ENCODE assay signal across 8 cellular contexts in genomic region chr19:1105217-1105872, GRCh38. TPM values are rescaled to one million over a fixed set of nuclear protein-coding genes. Genes with fewer than 3 reads are reported as not detected.
DNase-seq lines count a peak whose midpoint lies in the region; ATAC-seq, FAIRE-seq and TF ChIP-seq lines count a peak whose summit lies in the region.

No MANE protein-coding gene starts in this region.

- intact Hi-C loops in endothelial cell of umbilical vein (cut with micrococcal nuclease), result loop anchor here (10.0 kb wide), 1 partner anchor 171 kb away; no protein-coding TSS in a partner anchor
- intact Hi-C loops in ovary (cut with DNase I), result loop anchor here in 1 of 4 donors (10.0 kb wide), 1 partner anchor 181 kb away; the partner anchor contains the start of gene ARID3A

- H3F3A ChIP-seq in DOHH2 (ENCODE audit: control insufficient read depth, insufficient read depth), result peaks cover 10% of the 10 kb centered on the region

- H2AFZ ChIP-seq in endothelial cell of umbilical vein (ENCODE audit: low read depth, low read length), result no peak overlapping the region

- H4K20me1 ChIP-seq in DOHH2 (ENCODE audit: control insufficient read depth, insufficient read depth, low read depth, low read length) (no peaks in the 10 kb centered on the region), endothelial cell of umbilical vein (replicated peaks; ENCODE audit: control insufficient read depth, extremely low read depth, insufficient read depth, low read length) (no peaks in the 10 kb centered on the region)

- no peak for ATAC-seq in HG03095 (IDR thresholded peaks at IDR 0.05; ENCODE audit: unreplicated experiment)
- no peak for ATAC-seq in HG02870 (IDR thresholded peaks at IDR 0.05; ENCODE audit: unreplicated experiment)

- H3K9me2 ChIP-seq in DOHH2 (replicated peaks; ENCODE audit: control insufficient read depth, low read length), result no peaks in the 10 kb centered on the region

- 26 to 46% (median 33%) methylated on average over 28 to 49 of the region's 49 CpGs for WGBS in ovary, 3 donors

- no peaks in the 10 kb centered on the region for H3K9me1 ChIP-seq in endothelial cell of umbilical vein (replicated peaks; ENCODE audit: control insufficient read depth, extremely low read depth, insufficient read depth, low read length)

- no peak for FAIRE-seq in endothelial cell of umbilical vein (lab: Jason Lieb, UNC)

- BruUV-seq in endothelial cell of umbilical vein (replicated peaks; lab: Mats Ljungman, UMichigan), result no TSS peak

- H3K4me3 ChIP-seq in DOHH2 (ENCODE audit: low read length) (peak overlapping the region; percentile 92), endothelial cell of umbilical vein (replicated peaks in 1 of 3; ENCODE audit: insufficient read depth in 1 of 3, low read depth in 1 of 3, low read length in 3 of 3) (peak overlapping the region; percentile 33 to 58 (median 52)), ovary (peak overlapping the region; percentile 84)

- peaks cover 10% of the 10 kb centered on the region for H3K79me2 ChIP-seq in DOHH2 (ENCODE audit: control insufficient read depth, low read length)
- H3K79me2 ChIP-seq in endothelial cell of umbilical vein (ENCODE audit: control insufficient read depth, insufficient read depth, low read length), result peaks cover 18% of the 10 kb centered on the region

- dilution Hi-C loops in endothelial cell of umbilical vein (cut with MboI; ENCODE audit: extremely low pct_ligation_motif_present, low sequenced_read_pairs), result no loop called here

- H3K4me2 ChIP-seq in DOHH2 (ENCODE audit: low read length) (peak overlapping the region; percentile 94), endothelial cell of umbilical vein (ENCODE audit: insufficient read depth, low read length) (peak overlapping the region; percentile 65)

- H3K27me3 ChIP-seq in DOHH2 (ENCODE audit: control insufficient read depth, low read length), result no peaks in the 10 kb centered on the region
- H3K27me3 ChIP-seq in endothelial cell of umbilical vein (ENCODE audit: control insufficient read depth in 2 of 2, insufficient read depth in 2 of 2, low read length in 2 of 2), result no peaks in the 10 kb centered on the region
- no peaks in the 10 kb centered on the region for H3K27me3 ChIP-seq in ovary

- TF ChIP-seq CTCF in DOHH2 (IDR thresholded peaks at IDR 0.05; ENCODE audit: low read depth, low read length, poor library complexity, severe bottlenecking) (no peak), endothelial cell of umbilical vein (IDR thresholded peaks at IDR 0.05; ENCODE audit: extremely low read depth in 1 of 2, insufficient read depth in 1 of 2, low read depth in 1 of 2, low read length in 2 of 2) (no peak), ovary (IDR thresholded peaks at IDR 0.05) (no peak)

- TF ChIP-seq POLR2A in endothelial cell of umbilical vein (IDR thresholded peaks at IDR 0.05; ENCODE audit: low read depth, low read length) (no peak), ovary (IDR thresholded peaks at IDR 0.05) (no peak)

- DNase-seq in RKO (ENCODE audit: low spot score), result peak; percentile 63
- DNase-seq in endothelial cell of umbilical vein (ENCODE audit: low read depth, low spot score), result no peak
- DNase-seq in ovary, result peak in 4 of 5 donors; percentile 54 to 69 (median 62)
- DNase-seq in occipital lobe (lab: John Stamatoyannopoulos, UW), result no peak
- DNase-seq in NCI-H2196 (lab: John Stamatoyannopoulos, UW; ENCODE audit: unreplicated experiment), result no peak

- H3K4me1 ChIP-seq in DOHH2 (ENCODE audit: control insufficient read depth, low read length), result peaks cover 41% of the 10 kb centered on the region
- peaks cover 31% of the 10 kb centered on the region for H3K4me1 ChIP-seq in endothelial cell of umbilical vein (ENCODE audit: control insufficient read depth, extremely low read depth, insufficient read depth, low read length)
- peaks cover 25% of the 10 kb centered on the region for H3K4me1 ChIP-seq in ovary (ENCODE audit: insufficient read depth)

- TF ChIP-seq EP300 in ovary (IDR thresholded peaks at IDR 0.05), result no peak

- POLR2A ChIA-PET in endothelial cell of umbilical vein (lab: Charles Lee), result no interaction called here

- CTCF ChIA-PET in endothelial cell of umbilical vein (lab: Charles Lee), result interaction anchor here (1.0 to 2.8 kb wide), 4 partner anchors 8 to 86 kb away, joined by 3 to 21 read pairs (median 6); no protein-coding TSS in a partner anchor

- H3K27ac ChIP-seq in DOHH2 (ENCODE audit: low read depth, low read length) (no peak overlapping the region), endothelial cell of umbilical vein (ENCODE audit: insufficient read depth, low read depth, low read length) (peak overlapping the region; percentile 71), ovary (peak overlapping the region; percentile 91 to 97)

- H3K36me3 ChIP-seq in DOHH2 (ENCODE audit: control insufficient read depth, low read length) (peaks cover 16% of the 10 kb centered on the region), endothelial cell of umbilical vein (ENCODE audit: control insufficient read depth in 2 of 2, extremely low read depth in 1 of 2, insufficient read depth in 2 of 2, low read length in 2 of 2) (peaks cover 6 to 28% of the 10 kb centered on the region in 2 experiments), ovary (no peaks in the 10 kb centered on the region)

- H3K9me3 ChIP-seq in DOHH2 (ENCODE audit: control insufficient read depth, insufficient read depth, low read length) (no peaks in the 10 kb centered on the region), endothelial cell of umbilical vein (replicated peaks; ENCODE audit: control insufficient read depth, insufficient read depth, low read length) (no peaks in the 10 kb centered on the region), ovary (no peaks in the 10 kb centered on the region)

- peak overlapping the region; percentile 74 for H3K9ac ChIP-seq in endothelial cell of umbilical vein (replicated peaks; ENCODE audit: extremely low read depth, insufficient read depth, low read length)

TF ChIP-seq in endothelial cell of umbilical vein, 7 proteins besides CTCF, POLR2A, EP300 and RAD21:
- TF ChIP-seq POLR2AphosphoS5 (IDR thresholded peaks at IDR 0.05; ENCODE audit: insufficient read depth, low read depth, low read length) (no peak), MAX (IDR thresholded peaks at IDR 0.05; ENCODE audit: insufficient read depth, insufficient read length) (no peak), MYC (IDR thresholded peaks at IDR 0.05; ENCODE audit: low read depth, low read length) (no peak), JUN (IDR thresholded peaks at IDR 0.05; ENCODE audit: borderline replicate concordance, insufficient read depth, insufficient read length, low read depth) (no peak), GATA2 (IDR thresholded peaks at IDR 0.05; ENCODE audit: insufficient read depth, insufficient read length, low read depth, low read length) (no peak), EZH2 (IDR thresholded peaks at IDR 0.05; ENCODE audit: borderline replicate concordance, low read depth, low read length, severe bottlenecking) (no peak), FOS (IDR thresholded peaks at IDR 0.05; ENCODE audit: borderline replicate concordance, insufficient read depth, low read length) (no peak)
TF ChIP-seq in endothelial cell of umbilical vein: peak in this region for 0.

RNA-seq across cellular contexts. Expression of gene GPX4, which starts 1.6 kb away (rescaled TPM):
- total RNA-seq in endothelial cell of umbilical vein (445 and 469 TPM in 2 replicates), ovary (100 to 1,000 TPM; 189 to 309 (median 247) TPM), occipital lobe (83.8 TPM)
- polyA plus RNA-seq in endothelial cell of umbilical vein (1,136 and 1,398 TPM in 2 replicates), ovary (100 to 1,000 TPM; 239 to 450 TPM)
- 825 and 1,039 TPM in 2 replicates for polyA plus RNA-seq in endothelial cell of umbilical vein (2011; cell fraction: cytosol; rRNA removed)
- polyA plus RNA-seq in endothelial cell of umbilical vein (2011; cell fraction: nucleus; rRNA removed), result 456 and 562 TPM in 2 replicates
- 559 and 749 TPM in 2 replicates for polyA plus RNA-seq in endothelial cell of umbilical vein (2012)
- 420 and 486 TPM in 2 replicates for polyA minus RNA-seq in endothelial cell of umbilical vein
- polyA minus RNA-seq in endothelial cell of umbilical vein (2011; cell fraction: cytosol; rRNA and poly(A)+ RNA removed), result 218 TPM
- polyA minus RNA-seq in endothelial cell of umbilical vein (2011; cell fraction: nucleus; rRNA and poly(A)+ RNA removed), result 51.2 and 82.1 TPM in 2 replicates

RNA-seq across cellular contexts. Expression of gene POLR2E, which starts 10.2 kb away (rescaled TPM):
- total RNA-seq in endothelial cell of umbilical vein (252 and 272 TPM in 2 replicates), ovary (100 to 1,000 TPM in 5 of 7 donors, 10 to 100 TPM in 2; 88.2 to 157 (median 140) TPM), occipital lobe (31.8 TPM)
- polyA plus RNA-seq in endothelial cell of umbilical vein (344 and 394 TPM in 2 replicates), ovary (100 to 1,000 TPM in 1 of 2 donors, 10 to 100 TPM in 1; 11.1 to 119 TPM)
- 254 and 274 TPM in 2 replicates for polyA plus RNA-seq in endothelial cell of umbilical vein (2011; cell fraction: cytosol; rRNA removed)
- polyA plus RNA-seq in endothelial cell of umbilical vein (2011; cell fraction: nucleus; rRNA removed), result 109 and 111 TPM in 2 replicates
- polyA plus RNA-seq in endothelial cell of umbilical vein (2012), result 277 and 310 TPM in 2 replicates
- 122 and 222 TPM in 2 replicates for polyA minus RNA-seq in endothelial cell of umbilical vein
- polyA minus RNA-seq in endothelial cell of umbilical vein (2011; cell fraction: cytosol; rRNA and poly(A)+ RNA removed), result 139 TPM
- 26.3 and 52.1 TPM in 2 replicates for polyA minus RNA-seq in endothelial cell of umbilical vein (2011; cell fraction: nucleus; rRNA and poly(A)+ RNA removed)

RNA-seq across cellular contexts. Expression of gene ARHGAP45, which starts 38.4 kb away (rescaled TPM):
- total RNA-seq in endothelial cell of umbilical vein (10.4 and 12.5 TPM in 2 replicates), ovary (10 to 100 TPM in 2 of 7 donors, 1 to 10 TPM in 5; 2.7 to 10.6 (median 8.9) TPM), occipital lobe (1.7 TPM)
- polyA plus RNA-seq in endothelial cell of umbilical vein (6.9 and 7.5 TPM in 2 replicates), ovary (1 to 10 TPM; 1.0 to 5.1 TPM)
- polyA plus RNA-seq in endothelial cell of umbilical vein (2011; cell fraction: cytosol; rRNA removed), result 4.0 and 4.3 TPM in 2 replicates
- 7.1 and 9.4 TPM in 2 replicates for polyA plus RNA-seq in endothelial cell of umbilical vein (2011; cell fraction: nucleus; rRNA removed)
- 8.3 TPM in 2 replicates for polyA plus RNA-seq in endothelial cell of umbilical vein (2012)
- polyA minus RNA-seq in endothelial cell of umbilical vein, result 3.2 and 4.9 TPM in 2 replicates
- polyA minus RNA-seq in endothelial cell of umbilical vein (2011; cell fraction: cytosol; rRNA and poly(A)+ RNA removed), result 22.9 TPM
- polyA minus RNA-seq in endothelial cell of umbilical vein (2011; cell fraction: nucleus; rRNA and poly(A)+ RNA removed), result 1.6 and 4.6 TPM in 2 replicates

Comparison
In these comparisons a context has a peak if more than half of its experiments do, and no peak if none do; other contexts are left out.
1. DNase-seq: peak in RKO (single experiment) and ovary (4 of 5); none in endothelial cell of umbilical vein (single experiment), occipital lobe (single experiment) and NCI-H2196 (single experiment).
2. Peak in every context shown above with its lines, with median percentiles within 50 percentile points of each other: H3K4me3 ChIP-seq.